21 cellular contexts compared by ENCODE assay signal in the genomic region with DNA sequence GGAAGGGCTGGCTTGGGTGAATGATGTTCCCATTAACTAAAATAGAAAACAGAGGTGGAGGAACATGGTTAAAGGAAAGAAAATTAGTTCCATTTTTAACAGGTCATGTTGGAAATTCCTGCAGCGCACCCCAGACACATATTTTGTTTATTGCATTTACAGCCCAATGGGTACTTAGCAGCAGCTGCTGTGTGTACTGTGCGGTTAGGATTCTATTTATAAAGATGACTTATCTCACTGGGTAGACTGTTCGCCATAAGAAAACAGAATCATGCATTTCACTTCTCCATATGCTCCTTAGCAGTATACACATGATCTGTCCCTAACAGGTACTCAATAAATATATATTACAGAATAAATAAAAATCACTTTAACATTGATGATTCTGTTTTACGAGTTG.
"Had no signal": no experiment of that assay in that cellular context is flagged by ENCODE, and none has a peak within 500 bp of the region (broad histone marks: within the 10 kb centered on the region; RNA-seq: fewer than 3 reads in every experiment).

No MANE protein-coding gene starts in this region.

- H3K36me3 ChIP-seq: neutrophil, pancreas, thoracic aorta, upper lobe of left lung had no signal

- H3K9me3 ChIP-seq: neutrophil, pancreas, thoracic aorta, upper lobe of left lung had no signal

- H3K79me2 ChIP-seq: hepatocyte had no signal

- H3K4me2 ChIP-seq: hepatocyte had no signal

- H3K4me3 ChIP-seq: dorsolateral prefrontal cortex, hepatocyte, pancreas, thoracic aorta, upper lobe of left lung had no signal

- H3K4me1 ChIP-seq: pancreas, upper lobe of left lung had no signal

- ATAC-seq: activated CD8-positive, alpha-beta memory T cell treated with anti-CD3 and anti-CD28 coated beads, Interleukin-2, amount 10 ng/mL, durations not matched to agents 7 days and 5 days; activated T-helper 17 cell treated with anti-CD3 and anti-CD28 coated beads, Interleukin-2, amount 50 U/mL, for 72 hours; natural killer cell treated with Interleukin-12 subunit alpha and Interleukin-12 subunit beta and Interleukin-15 and Interleukin-18, amount 100 ng/mL, for 72 hours; pancreas; stimulated activated naive B cell treated with anti-CD40 and anti-IgM and Interleukin-4, amounts not matched to agents 10 μg/mL and 1 μg/mL and 100 μg/mL, for 72 hours had no signal

- H3K27ac ChIP-seq: epithelial cell of prostate, hepatocyte, neutrophil, pancreas, thoracic aorta, upper lobe of left lung had no signal

- H3K27me3 ChIP-seq: dorsolateral prefrontal cortex, hepatocyte, neutrophil, pancreas, upper lobe of left lung had no signal

- H2AFZ ChIP-seq: hepatocyte had no signal

- DNase-seq: activated CD4-positive, alpha-beta memory T cell treated with anti-CD3 and anti-CD28 coated beads, Interleukin-2, amount 10 ng/mL, durations not matched to agents 7 days and 5 days; activated CD4-positive, alpha-beta T cell treated with anti-CD3 and anti-CD28 coated beads for 48 hours; activated CD4-positive, CD25-positive, alpha-beta regulatory T cell; activated CD8-positive, alpha-beta memory T cell treated with anti-CD3 and anti-CD28 coated beads, Interleukin-2, amount 10 ng/mL, durations not matched to agents 7 days and 5 days; activated naive CD4-positive, alpha-beta T cell; activated naive CD8-positive, alpha-beta T cell treated with anti-CD3 and anti-CD28 coated beads for 36 hours; amygdala; central memory CD4-positive, alpha-beta T cell; dorsolateral prefrontal cortex; endodermal cell; foreskin fibroblast; mesendoderm; pancreas; stimulated activated naive B cell treated with anti-CD40 and anti-IgM and Interleukin-4, amounts not matched to agents 10 μg/mL and 1 μg/mL and 100 μg/mL, for 72 hours; upper lobe of left lung had no signal
